8 cellular contexts compared by ENCODE assay signal in the genomic region with DNA sequence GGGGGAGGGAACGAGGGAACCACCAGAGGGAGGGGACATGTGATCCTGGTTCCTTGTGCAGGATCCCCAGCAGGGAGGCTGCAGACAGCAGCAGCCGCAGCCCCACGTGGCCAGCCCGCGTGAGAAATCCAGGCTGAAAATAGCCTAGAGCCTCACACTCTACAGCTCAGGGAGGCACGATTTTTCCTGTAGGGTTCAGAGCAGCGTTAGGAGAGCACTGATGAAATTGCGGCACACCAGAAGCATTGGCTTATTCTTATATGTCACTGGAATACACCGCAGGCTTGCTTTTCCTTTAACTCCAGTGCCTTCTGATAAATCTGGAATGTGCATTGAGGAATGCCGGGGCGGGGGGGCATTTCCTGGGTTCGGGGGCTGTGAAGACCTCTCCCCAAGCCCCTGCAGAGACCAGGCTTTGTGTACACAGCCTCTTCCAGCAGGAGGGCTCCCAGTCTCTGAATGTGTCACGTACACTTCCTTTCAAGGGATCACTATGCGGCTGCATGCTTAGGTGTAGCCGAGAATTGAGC.
DNase-seq lines count a peak whose midpoint lies in the region; TF ChIP-seq lines count a peak whose summit lies in the region.

No MANE protein-coding gene starts in this region.

- no peaks in the 10 kb centered on the region for H4K20me1 ChIP-seq in OCI-LY7 (ENCODE audit: insufficient read depth, low read length)

- no peak overlapping the region for H3K4me2 ChIP-seq in OCI-LY7 (ENCODE audit: low read length)

- H3K79me2 ChIP-seq in OCI-LY7 (ENCODE audit: insufficient read depth, low read depth, low read length): no peaks in the 10 kb centered on the region

- H3K36me3 ChIP-seq in suprapubic skin (no peaks in the 10 kb centered on the region), OCI-LY7 (ENCODE audit: insufficient read depth, low read length) (no peaks in the 10 kb centered on the region)

- intact Hi-C loops in OCI-LY7 (cut with micrococcal nuclease; ENCODE audit: unreplicated experiment): no loop called here

- H3K9me2 ChIP-seq in OCI-LY7 (ENCODE audit: insufficient read depth, low read length): no peaks in the 10 kb centered on the region

- peaks cover 42% of the 10 kb centered on the region for H3K4me1 ChIP-seq in suprapubic skin
- H3K4me1 ChIP-seq in OCI-LY7 (ENCODE audit: insufficient read depth, low read length, poor library complexity, severe bottlenecking): no peaks in the 10 kb centered on the region

- H3K9me3 ChIP-seq in suprapubic skin (no peaks in the 10 kb centered on the region), OCI-LY7 (ENCODE audit: low read length) (no peaks in the 10 kb centered on the region)

- no TSS peak for BruUV-seq in OCI-LY7 (replicated peaks; lab: Mats Ljungman, UMichigan)

- no peak for TF ChIP-seq CTCF in suprapubic skin (IDR thresholded peaks at IDR 0.05)
- no peak for TF ChIP-seq CTCF in OCI-LY7 (conservative IDR thresholded peaks at IDR 0.05; ENCODE audit: low read length)

- POLR2A ChIA-PET in OCI-LY7 (lab: Charles Lee): no interaction called here

- no peak for TF ChIP-seq EP300 in suprapubic skin (IDR thresholded peaks at IDR 0.05)

- WGBS in suprapubic skin: 3% methylated on average over 10 of the region's 15 CpGs

- no peak overlapping the region for H3K4me3 ChIP-seq in suprapubic skin
- no peak overlapping the region for H3K4me3 ChIP-seq in OCI-LY7 (ENCODE audit: low read depth, low read length, poor library complexity, severe bottlenecking)

- no peaks in the 10 kb centered on the region for H3K27me3 ChIP-seq in suprapubic skin

- DNase-seq in MV-4-11 (lab: John Stamatoyannopoulos, UW): peak; percentile 67
- peak; percentile 82 for DNase-seq in cerebellum (ENCODE audit: low spot score)
- peak; percentile 92 for DNase-seq in islet precursor cell
- no peak for DNase-seq in suprapubic skin (ENCODE audit: low spot score in 2 of 2)
- no peak for DNase-seq in HuH-7 (ENCODE audit: low spot score)
- no peak for DNase-seq in NCI-H2107 treated with DMSO at 0.1 percent for 48 hours (lab: John Stamatoyannopoulos, UW; ENCODE audit: unreplicated experiment)
- DNase-seq in OCI-LY7 (ENCODE audit: low spot score): no peak
- DNase-seq in UCSD-AML1 (lab: John Stamatoyannopoulos, UW; ENCODE audit: unreplicated experiment): no peak

- H3K27ac ChIP-seq in suprapubic skin (peak overlapping the region; percentile 1), OCI-LY7 (ENCODE audit: low read depth, low read length, poor library complexity, severe bottlenecking) (no peak overlapping the region)

- CTCF ChIA-PET in OCI-LY7 (lab: Charles Lee; ENCODE audit: unreplicated experiment): no interaction called here

- no peak overlapping the region for H2AFZ ChIP-seq in OCI-LY7 (ENCODE audit: low read length)

- TF ChIP-seq POLR2A in suprapubic skin (IDR thresholded peaks at IDR 0.05): no peak

Comparison
In these comparisons a context has a peak if more than half of its experiments do, and no peak if none do; other contexts are left out.
1. DNase-seq: peak in MV-4-11 (single experiment), cerebellum (single experiment) and islet precursor cell (single experiment); none in suprapubic skin (0 of 2), HuH-7 (single experiment), NCI-H2107 treated with DMSO at 0.1 percent for 48 hours (single experiment), OCI-LY7 (single experiment) and UCSD-AML1 (single experiment).